24 cellular contexts compared by ENCODE assay signal in the genomic region with DNA sequence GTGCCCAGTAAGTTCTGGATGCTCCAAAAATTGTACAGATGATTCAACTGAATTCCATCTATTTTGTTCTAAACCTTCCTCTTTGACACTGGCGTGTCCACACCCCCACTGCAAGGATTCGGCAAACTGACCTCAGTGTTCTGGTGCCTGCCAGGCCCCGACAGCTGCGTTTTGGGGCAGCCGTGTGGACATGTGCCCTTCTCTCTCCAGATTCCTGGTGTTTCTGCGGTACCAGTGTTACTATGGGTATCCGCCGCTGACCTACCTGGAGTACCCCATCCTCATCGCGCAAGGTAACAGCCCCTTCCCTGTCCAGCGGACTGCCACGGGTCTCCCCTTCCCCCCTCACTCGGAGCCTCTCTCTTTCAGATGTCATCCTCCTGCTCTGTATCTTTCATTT. TPM values are rescaled to one million over a fixed set of nuclear protein-coding genes. Genes with fewer than 3 reads are reported as not detected.
DNase-seq lines count a peak whose midpoint lies in the region; ATAC-seq and TF ChIP-seq lines count a peak whose summit lies in the region.
"Had no signal": no experiment of that assay in that cellular context is flagged by ENCODE, and none has a peak within 500 bp of the region (broad histone marks: within the 10 kb centered on the region; RNA-seq: fewer than 3 reads in every experiment).

No MANE protein-coding gene starts in this region.

- no TSS peak for BruUV-seq in IMR-90 (replicated peaks; lab: Mats Ljungman, UMichigan)

- no peaks in the 10 kb centered on the region for H3K27me3 ChIP-seq in IMR-90 (ENCODE audit: control insufficient read depth, insufficient read depth, low read length)
- H3K27me3 ChIP-seq in body of pancreas = no peaks in the 10 kb centered on the region
- H3K27me3 ChIP-seq: dorsolateral prefrontal cortex, foreskin keratinocyte, pancreas, sigmoid colon had no signal

- in situ Hi-C loops in IMR-90 (cut with MboI; ENCODE audit: low sequenced_read_pairs) = no loop called here

- H3K18ac ChIP-seq in IMR-90 (ENCODE audit: low read depth, low read length) = no peak overlapping the region

- no peak overlapping the region for H4K91ac ChIP-seq in IMR-90 (ENCODE audit: insufficient read depth, low read depth, low read length)

- H2BK5ac ChIP-seq in IMR-90 (ENCODE audit: low read depth, low read length, poor library complexity, severe bottlenecking) = no peak overlapping the region

- H3K36me3 Mint-ChIP-seq in activated T-cell treated with anti-CD3 and anti-CD28 coated beads, Interleukin-2, amount 50 U/mL, for 72 hours (ENCODE audit: insufficient read depth in 2 of 2) = no peaks in the 10 kb centered on the region
- H3K36me3 Mint-ChIP-seq in activated naive CD4-positive, alpha-beta T cell treated with anti-CD3 and anti-CD28 coated beads, Interleukin-2, amount 50 U/mL, for 72 hours = no peaks in the 10 kb centered on the region
- H3K36me3 Mint-ChIP-seq in osteocyte (ENCODE audit: unreplicated experiment) = peaks cover 4% of the 10 kb centered on the region

- no peak overlapping the region for H3K4me2 ChIP-seq in IMR-90 (ENCODE audit: low read depth, low read length)
- H3K4me2 ChIP-seq: A549 had no signal

- peaks cover 0 to 6% of the 10 kb centered on the region in 2 experiments; a peak in 2 of 4 replicates for H3K79me1 ChIP-seq in IMR-90 (ENCODE audit: low read depth in 1 of 2, low read length in 2 of 2)

- H3K9ac ChIP-seq in IMR-90 (ENCODE audit: low read depth, low read length) = no peak overlapping the region

- peak overlapping the region; percentile 76 for H3K27ac Mint-ChIP-seq in activated T-cell treated with anti-CD3 and anti-CD28 coated beads, Interleukin-2, amount 50 U/mL, for 72 hours
- peak overlapping the region; percentile 14 to 81 for H3K27ac Mint-ChIP-seq in activated naive CD4-positive, alpha-beta T cell treated with anti-CD3 and anti-CD28 coated beads, Interleukin-2, amount 50 U/mL, for 72 hours
- no peak overlapping the region for H3K27ac Mint-ChIP-seq in osteocyte (ENCODE audit: unreplicated experiment)

- no peak for TF ChIP-seq POLR2A in IMR-90 (IDR thresholded peaks at IDR 0.05; ENCODE audit: low read depth, low read length)
- TF ChIP-seq POLR2A in body of pancreas (IDR thresholded peaks at IDR 0.05) = no peak

- no peak for TF ChIP-seq CTCF in IMR-90 (conservative IDR thresholded peaks at IDR 0.05; ENCODE audit: low read depth, low read length)
- TF ChIP-seq CTCF in osteocyte (IDR thresholded peaks at IDR 0.05) = no peak
- no peak for TF ChIP-seq CTCF in body of pancreas (IDR thresholded peaks at IDR 0.05)

- H3K27me3 Mint-ChIP-seq in activated T-cell treated with anti-CD3 and anti-CD28 coated beads, Interleukin-2, amount 50 U/mL, for 72 hours (ENCODE audit: low read depth) = no peaks in the 10 kb centered on the region
- no peaks in the 10 kb centered on the region for H3K27me3 Mint-ChIP-seq in osteocyte (ENCODE audit: unreplicated experiment)

- no peak overlapping the region for H3K56ac ChIP-seq in IMR-90 (ENCODE audit: extremely low read depth, insufficient read depth, low read length)

- 87% methylated on average over 6 of the region's 13 CpGs; no CpG with 5 or more reads in 1 of the 2 experiments for WGBS in IMR-90 (ENCODE audit: extremely low coverage in 2 of 2, insufficient read length in 1 of 2), 2 experiments
- 89 to 91% methylated on average over 13 of the region's 13 CpGs for WGBS in body of pancreas, 2 donors

- H3K4me1 ChIP-seq in IMR-90 (ENCODE audit: control insufficient read depth, insufficient read depth, low read length) (peaks cover 3% of the 10 kb centered on the region; the same call in 1 of the 2 replicates), body of pancreas (peaks cover 34% of the 10 kb centered on the region)
- H3K4me1 ChIP-seq: foreskin keratinocyte had no signal

- H2AK9ac ChIP-seq in IMR-90 (replicated peaks; ENCODE audit: low read depth, low read length, poor library complexity) = peak overlapping the region; percentile 62

- no peak overlapping the region for H2BK120ac ChIP-seq in IMR-90 (ENCODE audit: low read depth, low read length)

- H2AFZ ChIP-seq in IMR-90 (replicated peaks; ENCODE audit: low read length, poor library complexity) = no peak overlapping the region

- H3K36me3 ChIP-seq in IMR-90 (ENCODE audit: control insufficient read depth, insufficient read depth, low read length) (peaks cover 2% of the 10 kb centered on the region), body of pancreas (replicated peaks in 1 of 2; ENCODE audit: insufficient read depth in 1 of 2, low read depth in 2 of 2) (peaks cover 0 to 3% of the 10 kb centered on the region in 2 donors)
- H3K36me3 ChIP-seq: pancreas had no signal

- H3K14ac ChIP-seq in IMR-90 (replicated peaks; ENCODE audit: low read depth, low read length) = no peak overlapping the region

- no peak overlapping the region for H4K5ac ChIP-seq in IMR-90 (ENCODE audit: low read depth, low read length)

- no peak overlapping the region; the same call in 2 of the 3 replicates for H2BK15ac ChIP-seq in IMR-90 (ENCODE audit: low read depth, low read length)

- no peaks in the 10 kb centered on the region for H4K20me1 ChIP-seq in IMR-90 (ENCODE audit: insufficient read depth, low read length)

- no peaks in the 10 kb centered on the region for H3K9me1 ChIP-seq in IMR-90 (ENCODE audit: insufficient read depth, low read length)

- no peak overlapping the region for H3K27ac ChIP-seq in IMR-90 (ENCODE audit: insufficient read depth, low read length)
- no peak overlapping the region for H3K27ac ChIP-seq in body of pancreas
- H3K27ac ChIP-seq: A549, dorsolateral prefrontal cortex, foreskin keratinocyte, pancreas, sigmoid colon, thoracic aorta had no signal

- CTCF ChIA-PET in IMR-90 (lab: Yijun Ruan, JAX) = no interaction called here

- peak overlapping the region in 1 of 2 donors; percentile 67 for H3K4me3 Mint-ChIP-seq in activated T-cell treated with anti-CD3 and anti-CD28 coated beads, Interleukin-2, amount 50 U/mL, for 72 hours
- no peak overlapping the region for H3K4me3 Mint-ChIP-seq in osteocyte (ENCODE audit: unreplicated experiment)

- no peak for TF ChIP-seq RAD21 in IMR-90 (IDR thresholded peaks at IDR 0.05; ENCODE audit: low read length)

- H3K4ac ChIP-seq in IMR-90 (ENCODE audit: low read depth, low read length) = no peak overlapping the region

- ATAC-seq in activated T-cell treated with anti-CD3 and anti-CD28 coated beads, Interleukin-2, amount 50 U/mL, for 72 hours (replicated peaks in 1 of 2) = no peak
- ATAC-seq in IMR-90 (ENCODE audit: low read depth) (no peak), GM19397 (IDR thresholded peaks at IDR 0.05; ENCODE audit: unreplicated experiment) (no peak), GM18502 (IDR thresholded peaks at IDR 0.05; ENCODE audit: poor library complexity, unreplicated experiment) (no peak), body of pancreas (no peak)
- no peak for ATAC-seq in activated naive CD4-positive, alpha-beta T cell treated with anti-CD3 and anti-CD28 coated beads, Interleukin-2, amount 50 U/mL, for 72 hours
- ATAC-seq: A549, foreskin keratinocyte, pancreas, PC-3 had no signal

- H3K9me3 ChIP-seq in IMR-90 (ENCODE audit: control insufficient read depth, insufficient read depth, low read length) = no peaks in the 10 kb centered on the region
- no peaks in the 10 kb centered on the region for H3K9me3 ChIP-seq in body of pancreas
- H3K9me3 ChIP-seq: A549, pancreas, sigmoid colon, thoracic aorta had no signal

- dilution Hi-C loops in IMR-90 (cut with HindIII; ENCODE audit: low sequenced_read_pairs, unreplicated experiment) = no loop called here

- POLR2A ChIA-PET in IMR-90 (lab: Charles Lee; ENCODE audit: unreplicated experiment) = no interaction called here

- DNase-seq in activated T-cell treated with anti-CD3 and anti-CD28 coated beads, Interleukin-2, amount 50 U/mL, for 72 hours = no peak
- no peak for DNase-seq in activated T-cell treated with anti-CD3 and anti-CD28 coated beads for 4 hours
- no peak for DNase-seq in IMR-90
- DNase-seq in activated naive CD4-positive, alpha-beta T cell treated with anti-CD3 and anti-CD28 coated beads, Interleukin-2, amount 50 U/mL, for 72 hours (ENCODE audit: low spot score in 2 of 2) = no peak
- DNase-seq in osteocyte (ENCODE audit: extremely low spot score, unreplicated experiment) = peak; percentile 68
- DNase-seq in body of pancreas = no peak
- DNase-seq: activated T-cell treated with anti-CD3 and anti-CD28 coated beads, Interleukin-2, amount 50 U/mL, for 4 hours; amniotic stem cell; C1 segment of cervical spinal cord; erythroblast; foreskin keratinocyte; hippocampal formation; KBM-7; NCI-H2029; PC-3; SIG-M5 had no signal

- no peak overlapping the region for H2AK5ac ChIP-seq in IMR-90 (ENCODE audit: low read depth, low read length)

- no peaks in the 10 kb centered on the region for H3K9me3 Mint-ChIP-seq in activated T-cell treated with anti-CD3 and anti-CD28 coated beads, Interleukin-2, amount 50 U/mL, for 72 hours
- H3K9me3 Mint-ChIP-seq in activated naive CD4-positive, alpha-beta T cell treated with anti-CD3 and anti-CD28 coated beads, Interleukin-2, amount 50 U/mL, for 72 hours = no peaks in the 10 kb centered on the region
- no peaks in the 10 kb centered on the region for H3K9me3 Mint-ChIP-seq in osteocyte (ENCODE audit: unreplicated experiment)
- H3K9me3 Mint-ChIP-seq: activated T-cell treated with anti-CD3 and anti-CD28 coated beads, Interleukin-2, amount 50 U/mL, for 4 hours had no signal

- H4K8ac ChIP-seq in IMR-90 (ENCODE audit: low read depth in 2 of 2, low read length in 2 of 2) = no peak overlapping the region

- no peak overlapping the region for H2BK20ac ChIP-seq in IMR-90 (ENCODE audit: low read depth, low read length)

- H3K4me3 ChIP-seq in IMR-90 (ENCODE audit: insufficient read depth, low read depth, low read length) (no peak overlapping the region), body of pancreas (no peak overlapping the region)
- H3K4me3 ChIP-seq: A549, dorsolateral prefrontal cortex, lung, pancreas, sigmoid colon, thoracic aorta had no signal

- intact Hi-C loops in IMR-90 (cut with micrococcal nuclease) (no loop called here), body of pancreas (cut with DNase I) (no loop called here)

- H3K23ac ChIP-seq in IMR-90 (ENCODE audit: low read depth, low read length) = no peak overlapping the region

- peaks cover 24% of the 10 kb centered on the region for H3K4me1 Mint-ChIP-seq in activated T-cell treated with anti-CD3 and anti-CD28 coated beads, Interleukin-2, amount 50 U/mL, for 72 hours (ENCODE audit: low read depth)
- H3K4me1 Mint-ChIP-seq in osteocyte (ENCODE audit: unreplicated experiment) = peaks cover 12% of the 10 kb centered on the region

TF ChIP-seq in IMR-90, 13 proteins besides CTCF, POLR2A, EP300 and RAD21 (continues in another document):
- TF ChIP-seq CEBPB (IDR thresholded peaks at IDR 0.05; ENCODE audit: low read depth, low read length) (no peak), MAFK (IDR thresholded peaks at IDR 0.05; ENCODE audit: low read depth, low read length) (no peak)

RNA-seq across cellular contexts. Expression of gene SLC66A3, which starts 5.0 kb away (rescaled TPM):
- total RNA-seq in activated T-cell treated with anti-CD3 and anti-CD28 coated beads, Interleukin-2, amount 50 U/mL, for 72 hours = 10 to 100 TPM; 14.9 to 17.3 TPM
- total RNA-seq in IMR-90 (2012; rRNA removed) = 18.1 and 18.9 TPM in 2 replicates
- 25.2 and 27.0 TPM in 2 replicates for polyA plus RNA-seq in IMR-90 (2012; rRNA removed)
- polyA plus RNA-seq in IMR-90 (2012; cell fraction: cytosol; rRNA removed) = 11.2 and 30.6 TPM in 2 replicates
- 14.2 and 15.3 TPM in 2 replicates for polyA plus RNA-seq in IMR-90 (2012; cell fraction: nucleus; rRNA removed; ENCODE audit: low replicate concordance)
- total RNA-seq in activated naive CD4-positive, alpha-beta T cell treated with anti-CD3 and anti-CD28 coated beads, Interleukin-2, amount 50 U/mL, for 72 hours = 10 to 100 TPM in 1 of 2 donors, 1 to 10 TPM in 1; 6.9 to 12.3 TPM
- total RNA-seq in osteocyte = 23.3 and 29.9 TPM in 2 replicates
- total RNA-seq in body of pancreas = 10 to 100 TPM; 28.0 to 38.2 TPM
